ENCODE assay signal across 14 cellular contexts in the genomic region with DNA sequence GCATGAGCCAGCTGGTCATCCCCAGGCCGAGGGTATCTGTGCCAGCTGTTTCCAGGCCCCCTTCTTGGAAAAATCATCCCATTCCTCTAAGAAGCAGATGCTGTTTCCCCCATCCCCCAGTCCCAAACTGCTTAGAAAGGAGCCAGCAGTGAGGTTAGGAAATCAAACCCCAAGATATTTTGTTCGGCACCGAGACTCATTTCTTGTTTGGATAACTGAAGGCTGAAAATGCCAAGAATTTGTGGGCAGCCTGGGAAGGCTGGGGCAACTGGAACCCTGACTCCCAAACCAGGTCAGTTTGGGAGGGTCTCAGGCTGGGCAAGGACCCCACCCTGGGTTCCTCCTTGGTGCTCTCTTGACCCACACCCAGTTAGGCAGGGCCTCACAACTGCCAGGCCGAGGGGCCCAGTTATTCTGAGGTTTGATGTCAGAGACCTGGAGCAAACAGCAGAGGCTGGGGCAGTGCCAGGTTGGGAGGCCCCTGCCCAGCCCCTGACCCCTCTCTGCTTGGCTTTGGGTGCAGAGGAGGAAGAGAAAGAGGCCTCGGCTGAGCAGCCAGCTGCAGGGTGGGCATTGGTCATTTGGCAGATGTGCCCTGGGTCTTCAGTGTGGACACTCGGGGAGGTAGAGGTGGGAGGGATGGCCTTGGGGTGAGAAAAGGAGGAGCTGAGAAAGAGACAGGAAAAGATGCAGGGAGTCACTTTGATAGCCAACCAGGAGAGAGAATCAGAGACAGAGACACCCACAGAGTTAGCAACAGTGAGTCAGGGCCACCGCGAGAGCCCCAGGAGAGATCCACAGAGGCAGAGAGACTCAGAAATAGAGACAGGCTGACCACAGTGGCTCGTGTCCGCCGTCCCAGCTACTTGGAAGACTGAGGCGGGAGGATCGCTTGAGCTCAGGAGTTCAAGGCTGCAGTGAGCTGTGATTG. TPM values are rescaled to one million over a fixed set of nuclear protein-coding genes. Genes with fewer than 3 reads are reported as not detected.
DNase-seq lines count a peak whose midpoint lies in the region; ATAC-seq and TF ChIP-seq lines count a peak whose summit lies in the region.
"Had no signal": no experiment of that assay in that cellular context is flagged by ENCODE, and none has a peak within 500 bp of the region (broad histone marks: within the 10 kb centered on the region; RNA-seq: fewer than 3 reads in every experiment).

No MANE protein-coding gene starts in this region.

- in situ Hi-C loops in GM23248 (cut with MboI), result no loop called here

- H3K27me3 ChIP-seq in GM23248 (replicated peaks; ENCODE audit: insufficient read depth) (no peaks in the 10 kb centered on the region; the same call in 1 of the 2 replicates), left lung (peaks cover 0 to 23% of the 10 kb centered on the region in 2 donors), suprapubic skin (peaks cover 22% of the 10 kb centered on the region)

- H3K36me3 ChIP-seq in GM23248 (ENCODE audit: low read depth), result no peaks in the 10 kb centered on the region
- no peaks in the 10 kb centered on the region for H3K36me3 ChIP-seq in left lung
- H3K36me3 ChIP-seq in suprapubic skin, result no peaks in the 10 kb centered on the region
- H3K36me3 ChIP-seq: SJSA1 had no signal

- no peak overlapping the region for H3K9ac ChIP-seq in GM23248
- H3K9ac ChIP-seq: KMS-11 had no signal

- TF ChIP-seq CTCF in left lung (IDR thresholded peaks at IDR 0.05), result no peak
- TF ChIP-seq CTCF in suprapubic skin (IDR thresholded peaks at IDR 0.05), result no peak

- H3F3A ChIP-seq in GM23248 (ENCODE audit: insufficient read depth), result no peaks in the 10 kb centered on the region

- H3K4me1 ChIP-seq in GM23248 (ENCODE audit: insufficient read depth), result peaks cover 10% of the 10 kb centered on the region; the same call in 1 of the 2 replicates
- H3K4me1 ChIP-seq in left lung, result peaks cover 0 to 8% of the 10 kb centered on the region in 2 donors
- no peaks in the 10 kb centered on the region for H3K4me1 ChIP-seq in suprapubic skin
- H3K4me1 ChIP-seq: SJSA1 had no signal

- H3K9me2 ChIP-seq in GM23248 (ENCODE audit: insufficient read depth), result no peaks in the 10 kb centered on the region

- intact Hi-C loops in left lung (cut with DNase I), result no loop called here

- TF ChIP-seq POLR2A in suprapubic skin (IDR thresholded peaks at IDR 0.05), result no peak

- H2AFZ ChIP-seq in GM23248, result no peak overlapping the region

- H3K4me2 ChIP-seq in GM23248 (ENCODE audit: unreplicated experiment), result no peak overlapping the region
- H3K4me2 ChIP-seq: KMS-11 had no signal

- H3K79me2 ChIP-seq in GM23248 (ENCODE audit: insufficient read depth), result no peaks in the 10 kb centered on the region

- DNase-seq in GM23248 (peak; percentile 58), astrocyte of the hippocampus (ENCODE audit: low read depth, low spot score) (peak; percentile 43), left lung (no peak), suprapubic skin (ENCODE audit: low spot score in 2 of 2) (no peak), globus pallidus (ENCODE audit: low spot score) (no peak)
- no peak for DNase-seq in stimulated activated CD4-positive, alpha-beta T cell treated with anti-CD3 and anti-CD28 coated beads, Interleukin-2, amount 100 ng/mL, for 48 hours
- DNase-seq: activated naive CD8-positive, alpha-beta T cell treated with anti-CD3 and anti-CD28 coated beads for 36 hours; cortex of kidney; NCI-H2029 had no signal

- H4K20me1 ChIP-seq in GM23248 (ENCODE audit: insufficient read depth), result no peaks in the 10 kb centered on the region

- 42 to 47% methylated on average over 13 of the region's 13 CpGs for WGBS in GM23248 (ENCODE audit: low coverage in 1 of 2, low lambda C conversion rate in 2 of 2, missing lambda C conversion rate in 2 of 2), 2 experiments
- 60% methylated on average over 13 of the region's 13 CpGs for WGBS in suprapubic skin

- ATAC-seq in left lung, result peak; percentile 27
- ATAC-seq in GM18858 (IDR thresholded peaks at IDR 0.05; ENCODE audit: unreplicated experiment), result no peak
- ATAC-seq: stimulated activated naive CD8-positive, alpha-beta T cell treated with anti-CD3 and anti-CD28 coated beads, Interleukin-15, Interleukin-2, amounts not matched to agents 100 U/mL and 50 U/mL, for 24 hours had no signal

- H3K27ac ChIP-seq in GM23248, result peak overlapping the region; percentile 27; the same call in 1 of the 2 replicates
- peak overlapping the region in 1 of 2 donors; percentile 3 for H3K27ac ChIP-seq in left lung
- H3K27ac ChIP-seq in suprapubic skin, result peak overlapping the region; percentile 10
- H3K27ac ChIP-seq: KMS-11, SJSA1 had no signal

- no peak for TF ChIP-seq EP300 in suprapubic skin (IDR thresholded peaks at IDR 0.05)

- H3K4me3 ChIP-seq in GM23248 (no peak overlapping the region), left lung (no peak overlapping the region), suprapubic skin (no peak overlapping the region)
- H3K4me3 ChIP-seq: SJSA1 had no signal

- H3K9me3 ChIP-seq in GM23248 (ENCODE audit: low read depth), result no peaks in the 10 kb centered on the region
- no peaks in the 10 kb centered on the region for H3K9me3 ChIP-seq in left lung
- no peaks in the 10 kb centered on the region for H3K9me3 ChIP-seq in suprapubic skin
- H3K9me3 ChIP-seq: SJSA1 had no signal

RNA-seq across cellular contexts. Expression of a gene that starts 5.0 kb away (rescaled TPM):
- total RNA-seq in GM23248 (2014; rRNA removed; shearing (Covaris generic)), result not detected in 2 replicates
- not detected in 2 replicates for polyA plus RNA-seq in GM23248 (2016; fragmentation: Nextera tagmentation; extraction: Ambion mirVana)
- total RNA-seq in left lung (under 1 TPM; 0.16 to 0.20 TPM), suprapubic skin (1 to 10 TPM in 1 of 4 donors, under 1 TPM in 3; 0.56 to 2.1 (median 0.71) TPM)
- total RNA-seq: activated naive CD8-positive, alpha-beta T cell treated with anti-CD3 and anti-CD28 coated beads for 36 hours; renal cortical epithelial cell; SJSA1 had no signal

Comparison
In these comparisons a context has a peak if more than half of its experiments do, and no peak if none do; other contexts are left out.
1. DNase-seq: peak in GM23248 (single experiment) and astrocyte of the hippocampus (single experiment); none in left lung (0 of 2), suprapubic skin (0 of 2), globus pallidus (single experiment) and stimulated activated CD4-positive, alpha-beta T cell treated with anti-CD3 and anti-CD28 coated beads, Interleukin-2, amount 100 ng/mL, for 48 hours (0 of 2).